17 cellular contexts compared by ENCODE assay signal in genomic region chr15:70535955-70536338, GRCh38.
DNase-seq lines count a peak whose midpoint lies in the region; ATAC-seq and TF ChIP-seq lines count a peak whose summit lies in the region.
"Had no signal": no experiment of that assay in that cellular context is flagged by ENCODE, and none has a peak within 500 bp of the region (broad histone marks: within the 10 kb centered on the region; RNA-seq: fewer than 3 reads in every experiment).

No MANE protein-coding gene starts in this region.

- no peak for ATAC-seq in CD8-positive, alpha-beta T cell
- no peak for ATAC-seq in activated CD8-positive, alpha-beta T cell treated with anti-CD3 and anti-CD28 coated beads for 36 hours
- ATAC-seq: gastroesophageal sphincter, PC-3 had no signal

- H3K9ac ChIP-seq in BLaER1 treated with 17β-estradiol and CSF1 and Interleukin-3, amounts not matched to agents 10 nM and 100 nM, result peak overlapping the region in 1 of 11 experiments; percentile 23; a peak in 1 of 22 replicates
- H3K9ac ChIP-seq: SK-N-SH had no signal

- H3K4me1 Mint-ChIP-seq in CD8-positive, alpha-beta T cell (ENCODE audit: low read depth), result peaks cover 77% of the 10 kb centered on the region
- peaks cover 46% of the 10 kb centered on the region for H3K4me1 Mint-ChIP-seq in activated CD8-positive, alpha-beta T cell treated with anti-CD3 and anti-CD28 coated beads for 36 hours (ENCODE audit: low read depth)
- H3K4me1 Mint-ChIP-seq in immature natural killer cell, result peaks cover 32 to 36% of the 10 kb centered on the region in 2 donors

- CTCF ChIA-PET in CD8-positive, alpha-beta T cell (lab: Charles Lee), result interaction anchor here (0.8 to 3.1 kb wide), 7 partner anchors 18 to 52 kb away, joined by 3 to 17 read pairs (median 6); no protein-coding TSS in a partner anchor
- CTCF ChIA-PET in activated CD8-positive, alpha-beta T cell treated with anti-CD3 and anti-CD28 coated beads for 36 hours (lab: Charles Lee), result interaction anchor here (0.8 to 4.6 kb wide), 9 partner anchors 12 to 69 kb away, joined by 3 to 15 read pairs (median 4); no protein-coding TSS in a partner anchor

- H3K36me3 ChIP-seq in BLaER1 treated with 17β-estradiol and CSF1 and Interleukin-3, amounts not matched to agents 10 nM and 100 nM, result no peaks in the 10 kb centered on the region
- no peaks in the 10 kb centered on the region for H3K36me3 ChIP-seq in CD8-positive, alpha-beta T cell (ENCODE audit: insufficient read depth, low read length)
- H3K36me3 ChIP-seq: gastroesophageal sphincter had no signal

- H3K36me3 Mint-ChIP-seq in CD8-positive, alpha-beta T cell, result peaks cover 4% of the 10 kb centered on the region
- H3K36me3 Mint-ChIP-seq in activated CD8-positive, alpha-beta T cell treated with anti-CD3 and anti-CD28 coated beads for 36 hours (ENCODE audit: low read depth), result no peaks in the 10 kb centered on the region
- H3K36me3 Mint-ChIP-seq in immature natural killer cell, result peaks cover 0 to 4% (median 0%) of the 10 kb centered on the region in 3 donors

- H3K27me3 Mint-ChIP-seq in CD8-positive, alpha-beta T cell (ENCODE audit: low read depth), result no peaks in the 10 kb centered on the region
- H3K27me3 Mint-ChIP-seq in activated CD8-positive, alpha-beta T cell treated with anti-CD3 and anti-CD28 coated beads for 36 hours, result no peaks in the 10 kb centered on the region
- peaks cover 2 to 11% (median 8%) of the 10 kb centered on the region in 3 donors for H3K27me3 Mint-ChIP-seq in immature natural killer cell (ENCODE audit: low read depth in 3 of 3)

- intact Hi-C loops in CD8-positive, alpha-beta T cell (cut with DNase I, micrococcal nuclease), result loop anchor here (1.0 to 5.0 kb wide), 3 partner anchors 23 to 44 kb away; no protein-coding TSS in a partner anchor
- intact Hi-C loops in activated CD8-positive, alpha-beta T cell treated with anti-CD3 and anti-CD28 coated beads for 36 hours (cut with micrococcal nuclease), result no loop called here

- H3K4me3 ChIP-seq in BLaER1 treated with 17β-estradiol and CSF1 and Interleukin-3, amounts not matched to agents 10 nM and 100 nM, result peak overlapping the region in 4 of 10 experiments; percentile 1 to 36 (median 26); a peak in 2 of 20 replicates
- H3K4me3 ChIP-seq in CD8-positive, alpha-beta T cell (ENCODE audit: low read depth, low read length), result peak overlapping the region; percentile 67
- H3K4me3 ChIP-seq: gastroesophageal sphincter, testis had no signal

- H3K9me3 Mint-ChIP-seq in CD8-positive, alpha-beta T cell, result no peaks in the 10 kb centered on the region
- H3K9me3 Mint-ChIP-seq in activated CD8-positive, alpha-beta T cell treated with anti-CD3 and anti-CD28 coated beads for 36 hours, result no peaks in the 10 kb centered on the region
- H3K9me3 Mint-ChIP-seq in immature natural killer cell, result no peaks in the 10 kb centered on the region
- H3K9me3 Mint-ChIP-seq: nephron had no signal

- no peak for DNase-seq in CD8-positive, alpha-beta T cell
- no peak for DNase-seq in activated CD8-positive, alpha-beta T cell treated with anti-CD3 and anti-CD28 coated beads for 36 hours
- DNase-seq in immature natural killer cell (no peak), NCI-H1092 treated with DMSO at 0.1 percent for 48 hours (lab: John Stamatoyannopoulos, UW) (no peak), SW 1271 (lab: John Stamatoyannopoulos, UW) (no peak), NCI-H510A (lab: John Stamatoyannopoulos, UW) (no peak)
- DNase-seq in stimulated activated CD4-positive, alpha-beta T cell treated with anti-CD3 and anti-CD28 coated beads, Interleukin-2, amount 100 ng/mL, for 48 hours, result no peak
- DNase-seq: anterior cingulate cortex, DMS79 treated with DMSO at 0.1 percent for 48 hours, NCI-H1694 treated with DMSO at 0.1 percent for 48 hours, NCI-H446 treated with DMSO at 0.1 percent for 48 hours, PC-3, SK-N-SH, testis had no signal

- no peak for TF ChIP-seq CTCF in CD8-positive, alpha-beta T cell (IDR thresholded peaks at IDR 0.05)
- no peak for TF ChIP-seq CTCF in activated CD8-positive, alpha-beta T cell treated with anti-CD3 and anti-CD28 coated beads for 36 hours (IDR thresholded peaks at IDR 0.05)

- H3K9me3 ChIP-seq in BLaER1 treated with 17β-estradiol and CSF1 and Interleukin-3, amounts not matched to agents 10 nM and 100 nM (replicated peaks in 1 of 11), result no peaks in the 10 kb centered on the region
- H3K9me3 ChIP-seq in CD8-positive, alpha-beta T cell (ENCODE audit: low read length), result no peaks in the 10 kb centered on the region
- H3K9me3 ChIP-seq: gastroesophageal sphincter, SK-N-SH, testis had no signal

- H3K27ac Mint-ChIP-seq in CD8-positive, alpha-beta T cell, result peak overlapping the region; percentile 94
- peak overlapping the region; percentile 89 for H3K27ac Mint-ChIP-seq in activated CD8-positive, alpha-beta T cell treated with anti-CD3 and anti-CD28 coated beads for 36 hours
- H3K27ac Mint-ChIP-seq in immature natural killer cell, result peak overlapping the region; percentile 27 to 79 (median 56)
- H3K27ac Mint-ChIP-seq: nephron had no signal

- H3K4me2 ChIP-seq in BLaER1 treated with 17β-estradiol and CSF1 and Interleukin-3, amounts not matched to agents 10 nM and 100 nM, result peak overlapping the region; percentile 74 to 91 (median 83)
- H3K4me2 ChIP-seq: SK-N-SH had no signal

- H3K27me3 ChIP-seq in BLaER1 treated with 17β-estradiol and CSF1 and Interleukin-3, amounts not matched to agents 10 nM and 100 nM, result peaks cover 0 to 92% (median 8%) of the 10 kb centered on the region in 11 experiments; a peak in 13 of 22 replicates
- no peaks in the 10 kb centered on the region for H3K27me3 ChIP-seq in CD8-positive, alpha-beta T cell (ENCODE audit: insufficient read depth, low read length)
- H3K27me3 ChIP-seq: testis had no signal

- peaks cover 0 to 40% (median 5%) of the 10 kb centered on the region in 11 experiments; a peak in 6 of 22 replicates for H4K20me1 ChIP-seq in BLaER1 treated with 17β-estradiol and CSF1 and Interleukin-3, amounts not matched to agents 10 nM and 100 nM

- peak overlapping the region; percentile 86 for H3K4me3 Mint-ChIP-seq in CD8-positive, alpha-beta T cell
- H3K4me3 Mint-ChIP-seq in activated CD8-positive, alpha-beta T cell treated with anti-CD3 and anti-CD28 coated beads for 36 hours, result peak overlapping the region; percentile 81
- H3K4me3 Mint-ChIP-seq in immature natural killer cell, result peak overlapping the region; percentile 62 to 84 (median 74)
- H3K4me3 Mint-ChIP-seq: nephron had no signal

- H3K27ac ChIP-seq in BLaER1 treated with 17β-estradiol and CSF1 and Interleukin-3, amounts not matched to agents 10 nM and 100 nM, result 0 out of 22 replicates have a peak overlapping the region, but pooled peaks of 1 of the 11 experiments have one; percentile 41
- H3K27ac ChIP-seq in CD8-positive, alpha-beta T cell (ENCODE audit: low read depth, low read length), result peak overlapping the region; percentile 78
- H3K27ac ChIP-seq: gastroesophageal sphincter, testis had no signal

- POLR2A ChIA-PET in CD8-positive, alpha-beta T cell (lab: Charles Lee), result interaction anchor here (0.6 to 3.2 kb wide), 16 partner anchors 8 to 1089 kb away, joined by 3 to 18 read pairs (median 5); partner anchors contain the start of gene RPLP1
- POLR2A ChIA-PET in activated CD8-positive, alpha-beta T cell treated with anti-CD3 and anti-CD28 coated beads for 36 hours (lab: Charles Lee), result interaction anchor here (0.8 to 2.7 kb wide), 10 partner anchors 9 to 1081 kb away, joined by 3 to 12 read pairs (median 3); no protein-coding TSS in a partner anchor

- peaks cover 22 to 48% (median 36%) of the 10 kb centered on the region in 10 experiments for H3K4me1 ChIP-seq in BLaER1 treated with 17β-estradiol and CSF1 and Interleukin-3, amounts not matched to agents 10 nM and 100 nM
- peaks cover 40% of the 10 kb centered on the region for H3K4me1 ChIP-seq in CD8-positive, alpha-beta T cell (ENCODE audit: insufficient read depth, low read length)
- H3K4me1 ChIP-seq: gastroesophageal sphincter, testis had no signal
